Comparison of ENCODE assay signal across 24 cellular contexts in genomic region chr11:4125141-4125540, GRCh38. TPM values are rescaled to one million over a fixed set of nuclear protein-coding genes. Genes with fewer than 3 reads are reported as not detected.
DNase-seq lines count a peak whose midpoint lies in the region; ATAC-seq and TF ChIP-seq lines count a peak whose summit lies in the region.
"Had no signal": no experiment of that assay in that cellular context is flagged by ENCODE, and none has a peak within 500 bp of the region (broad histone marks: within the 10 kb centered on the region; RNA-seq: fewer than 3 reads in every experiment).

No MANE protein-coding gene starts in this region.

- H2AFZ ChIP-seq in mesenchymal stem cell (ENCODE audit: low read depth, low read length) = no peak overlapping the region

- H3K9me3 ChIP-seq in mesenchymal stem cell (ENCODE audit: control insufficient read depth, low read length) = no peaks in the 10 kb centered on the region
- H3K9me3 ChIP-seq in prostate gland = no peaks in the 10 kb centered on the region
- H3K9me3 ChIP-seq: adrenal gland, MG63, sigmoid colon had no signal

- H3K23ac ChIP-seq in mesenchymal stem cell (ENCODE audit: low read length in 2 of 2) = no peak overlapping the region

- no peak overlapping the region for H3K4me2 ChIP-seq in mesenchymal stem cell (ENCODE audit: low read length, poor library complexity, severe bottlenecking)

- no peak for TF ChIP-seq CTCF in choroid plexus epithelial cell (conservative IDR thresholded peaks at IDR 0.05; ENCODE audit: low read depth, low read length)
- TF ChIP-seq CTCF in prostate gland (IDR thresholded peaks at IDR 0.05) = no peak

- no peak overlapping the region for H2AK5ac ChIP-seq in mesenchymal stem cell (ENCODE audit: low read length, severe bottlenecking)

- H3K36me3 ChIP-seq in mesenchymal stem cell (ENCODE audit: control insufficient read depth in 1 of 2, insufficient read depth in 2 of 2, low read depth in 1 of 2, low read length in 2 of 2) (peaks cover 7 to 86% of the 10 kb centered on the region in 2 experiments), prostate gland (peaks cover 0 to 3% of the 10 kb centered on the region in 2 donors)

- H3K79me1 ChIP-seq in mesenchymal stem cell (replicated peaks; ENCODE audit: low read length, poor library complexity, severe bottlenecking) = peaks cover 7% of the 10 kb centered on the region

- no peak for TF ChIP-seq POLR2A in prostate gland (IDR thresholded peaks at IDR 0.05)

- DNase-seq in EH (ENCODE audit: low read depth) (peak; percentile 57), RPMI7951 (ENCODE audit: low read depth) (peak; percentile 2), choroid plexus epithelial cell (ENCODE audit: low read depth) (peak; percentile 48), mesenchymal stem cell (peak; percentile 34), mesenteric fat pad (ENCODE audit: low spot score) (no peak), prostate gland (ENCODE audit: low spot score) (no peak)
- DNase-seq: activated B cell treated with CpG ODN at 0.5 μM for 24 hours; activated CD4-positive, alpha-beta T cell treated with anti-CD3 and anti-CD28 coated beads, Interleukin-2, amount 50 U/mL, for 48 hours; activated T-cell treated with anti-CD3 and anti-CD28 coated beads for 4 hours; adrenal gland; erythroblast; H7; head of caudate nucleus; MG63; midbrain; NCI-H1417 treated with DMSO at 0.1 percent for 48 hours; NCI-H510A; sigmoid colon; T-helper 9 cell had no signal

- no peak overlapping the region for H2BK120ac ChIP-seq in mesenchymal stem cell (ENCODE audit: low read depth, low read length)

- no peak overlapping the region for H2BK15ac ChIP-seq in mesenchymal stem cell (ENCODE audit: low read depth, poor library complexity, severe bottlenecking)

- H3K27ac ChIP-seq in mesenchymal stem cell (ENCODE audit: low read length, poor library complexity, severe bottlenecking) = no peak overlapping the region
- no peak overlapping the region for H3K27ac ChIP-seq in prostate gland
- H3K27ac ChIP-seq: adrenal gland, C4-2B, sigmoid colon had no signal

- H3K4me1 ChIP-seq in mesenchymal stem cell (ENCODE audit: control insufficient read depth, insufficient read depth, low read depth, low read length) (no peaks in the 10 kb centered on the region), prostate gland (replicated peaks) (no peaks in the 10 kb centered on the region)
- H3K4me1 ChIP-seq: adrenal gland, sigmoid colon had no signal

- H4K8ac ChIP-seq in mesenchymal stem cell (ENCODE audit: low read length) = no peak overlapping the region

- no peak overlapping the region for H3K4ac ChIP-seq in mesenchymal stem cell (ENCODE audit: low read depth in 1 of 2, low read length in 2 of 2)

- H3K18ac ChIP-seq in mesenchymal stem cell (ENCODE audit: low read depth in 1 of 2, low read length in 2 of 2) = no peak overlapping the region

- WGBS in mesenchymal stem cell = 91% methylated on average over 6 of the region's 6 CpGs
- 90% methylated on average over 6 of the region's 6 CpGs for WGBS in prostate gland

- H3K4me3 ChIP-seq in choroid plexus epithelial cell (ENCODE audit: low read depth, low read length) (no peak overlapping the region), mesenchymal stem cell (ENCODE audit: insufficient read depth in 1 of 2, low read depth in 1 of 2, low read length in 2 of 2) (no peak overlapping the region), prostate gland (no peak overlapping the region)
- H3K4me3 ChIP-seq: adrenal gland, MG63, sigmoid colon had no signal

- H2BK5ac ChIP-seq in mesenchymal stem cell (ENCODE audit: low read depth, low read length, poor library complexity, severe bottlenecking) = no peak overlapping the region

- H4K91ac ChIP-seq in mesenchymal stem cell (ENCODE audit: low read length) = no peak overlapping the region

- no peak overlapping the region for H3K14ac ChIP-seq in mesenchymal stem cell (ENCODE audit: low read length in 2 of 2)

- H2BK12ac ChIP-seq in mesenchymal stem cell (ENCODE audit: low read length in 2 of 2) = no peak overlapping the region

- H3K9ac ChIP-seq in mesenchymal stem cell (ENCODE audit: low read length) = no peak overlapping the region

- intact Hi-C loops in prostate gland (cut with DNase I) = no loop called here

- H3K27me3 ChIP-seq in mesenchymal stem cell (ENCODE audit: control insufficient read depth in 1 of 2, insufficient read depth in 1 of 2, low read length in 2 of 2) (no peaks in the 10 kb centered on the region), prostate gland (replicated peaks; ENCODE audit: insufficient read depth) (no peaks in the 10 kb centered on the region)
- H3K27me3 ChIP-seq: adrenal gland, MG63, sigmoid colon had no signal

- no peak for ATAC-seq in GM18858 (IDR thresholded peaks at IDR 0.05; ENCODE audit: unreplicated experiment)
- no peak for ATAC-seq in GM21528 (IDR thresholded peaks at IDR 0.05; ENCODE audit: low FRiP score, unreplicated experiment)
- ATAC-seq: left lobe of liver; natural killer cell treated with Interleukin-12 subunit alpha and Interleukin-12 subunit beta and Interleukin-15 and Interleukin-18, amount 100 ng/mL, for 72 hours had no signal

RNA-seq across cellular contexts. Expression of gene RRM1, which starts 30.5 kb away (rescaled TPM):
- total RNA-seq in RPMI7951 (2014; rRNA removed; shearing (Covaris generic)) = 134 and 138 TPM in 2 replicates
- 22.6 TPM for polyA plus RNA-seq in mesenchymal stem cell (2013, experiment 1 of 2)
- polyA plus RNA-seq in mesenchymal stem cell (2013, experiment 2 of 2) = 25.7 TPM
- total RNA-seq in mesenteric fat pad (24.5 TPM), prostate gland (10 to 100 TPM; 32.6 to 61.8 TPM)

Comparison
In these comparisons a context has a peak if more than half of its experiments do, and no peak if none do; other contexts are left out.
1. DNase-seq: peak in EH (single experiment), RPMI7951 (single experiment), choroid plexus epithelial cell (single experiment) and mesenchymal stem cell (single experiment); none in mesenteric fat pad (single experiment) and prostate gland (single experiment).